In the genomic region with DNA sequence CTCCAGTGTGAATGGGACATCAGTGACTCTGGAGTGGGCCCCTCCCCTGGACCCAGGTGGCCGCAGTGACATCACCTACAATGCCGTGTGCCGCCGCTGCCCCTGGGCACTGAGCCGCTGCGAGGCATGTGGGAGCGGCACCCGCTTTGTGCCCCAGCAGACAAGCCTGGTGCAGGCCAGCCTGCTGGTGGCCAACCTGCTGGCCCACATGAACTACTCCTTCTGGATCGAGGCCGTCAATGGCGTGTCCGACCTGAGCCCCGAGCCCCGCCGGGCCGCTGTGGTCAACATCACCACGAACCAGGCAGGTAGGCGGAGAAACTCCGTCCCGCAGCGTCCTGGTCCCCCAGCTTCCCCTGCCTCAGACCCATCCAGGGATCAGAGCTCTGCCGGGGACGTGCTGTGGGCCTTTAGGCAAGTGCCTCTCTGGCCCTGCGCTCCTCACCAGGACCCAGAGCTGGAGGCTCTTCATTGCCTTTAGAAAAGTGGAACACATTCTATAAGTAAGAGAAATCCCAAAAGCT, we compare ENCODE assay signal across 35 cellular contexts. TPM values are rescaled to one million over a fixed set of nuclear protein-coding genes. Genes with fewer than 3 reads are reported as not detected.
"Had no signal": no experiment of that assay in that cellular context is flagged by ENCODE, and none has a peak within 500 bp of the region (broad histone marks: within the 10 kb centered on the region; RNA-seq: fewer than 3 reads in every experiment).

No MANE protein-coding gene starts in this region.

- H3K36me3 ChIP-seq: adrenal gland, brain microvascular endothelial cell, breast epithelium had no signal

- H3K4me3 ChIP-seq: adrenal gland, body of pancreas, breast epithelium had no signal

- DNase-seq: activated B cell treated with CpG ODN at 0.5 μM for 24 hours; activated CD4-positive, alpha-beta memory T cell treated with anti-CD3 and anti-CD28 coated beads for 36 hours; activated CD4-positive, alpha-beta T cell treated with anti-CD3 and anti-CD28 coated beads for 4 hours; activated CD4-positive, alpha-beta T cell treated with anti-CD3 and anti-CD28 coated beads, Interleukin-2, amount 10 ng/mL, durations not matched to agents 24 days and 14 days; activated CD4-positive, alpha-beta T cell treated with anti-CD3 and anti-CD28 coated beads, Interleukin-2, amount 50 U/mL, for 1 hour; activated CD4-positive, alpha-beta T cell treated with anti-CD3 and anti-CD28 coated beads, Interleukin-2, amount 50 U/mL, for 4 hours; activated CD4-positive, CD25-positive, alpha-beta regulatory T cell treated with anti-CD3 and anti-CD28 coated beads, Interleukin-2, amount 50 U/mL, for 72 hours; activated CD8-positive, alpha-beta memory T cell treated with anti-CD3 and anti-CD28 coated beads, Interleukin-2, amount 50 U/mL, for 4 hours; activated CD8-positive, alpha-beta T cell treated with anti-CD3 and anti-CD28 coated beads for 36 hours; activated effector memory CD4-positive, alpha-beta T cell treated with anti-CD3 and anti-CD28 coated beads, Interleukin-2, amount 50 U/mL, for 16 hours; activated gamma-delta T cell treated with Interleukin-2 at 50 U/mL for 16 hours; activated naive CD4-positive, alpha-beta T cell; activated naive CD4-positive, alpha-beta T cell treated with anti-CD3 and anti-CD28 coated beads for 36 hours; activated naive CD4-positive, alpha-beta T cell treated with anti-CD3 and anti-CD28 coated beads, Interleukin-2, amount 50 U/mL, for 16 hours; activated naive CD8-positive, alpha-beta T cell treated with anti-CD3 and anti-CD28 coated beads for 36 hours; activated T-cell treated with anti-CD3 and anti-CD28 coated beads for 4 hours; activated T-cell treated with anti-CD3 and anti-CD28 coated beads, Interleukin-2, amount 50 U/mL, for 1 hour; activated T-cell treated with anti-CD3 and anti-CD28 coated beads, Interleukin-2, amount 50 U/mL, for 4 hours; activated T-cell treated with anti-CD3 and anti-CD28 coated beads, Interleukin-2, amount 50 U/mL, for 72 hours; adrenal gland; amniotic stem cell; aorta; body of pancreas; brain microvascular endothelial cell; central memory CD4-positive, alpha-beta T cell; T-helper 2 cell; T-helper 9 cell had no signal

- H3K27ac ChIP-seq: adrenal gland, body of pancreas, brain microvascular endothelial cell, breast epithelium, VCaP had no signal

- H3K9me3 ChIP-seq: adrenal gland, body of pancreas, breast epithelium had no signal

- H3K4me1 ChIP-seq: body of pancreas, breast epithelium had no signal

- H3K27me3 ChIP-seq: body of pancreas had no signal

- ATAC-seq: activated CD8-positive, alpha-beta T cell treated with anti-CD3 and anti-CD28 coated beads for 36 hours; activated naive CD4-positive, alpha-beta T cell treated with anti-CD3 and anti-CD28 coated beads, Interleukin-2, amount 50 U/mL, for 72 hours; activated T-cell treated with anti-CD3 and anti-CD28 coated beads, Interleukin-2, amount 50 U/mL, for 4 hours; activated T-cell treated with anti-CD3 and anti-CD28 coated beads, Interleukin-2, amount 50 U/mL, for 72 hours; activated T-helper 17 cell treated with anti-CD3 and anti-CD28 coated beads, Interleukin-2, amount 50 U/mL, for 72 hours; body of pancreas had no signal

RNA-seq across cellular contexts. Expression of gene EPHA8, which starts 25.7 kb away (rescaled TPM):
- total RNA-seq: activated B cell treated with CpG ODN at 0.5 μM for 24 hours; activated CD4-positive, alpha-beta memory T cell treated with anti-CD3 and anti-CD28 coated beads for 36 hours; activated CD4-positive, alpha-beta T cell treated with anti-CD3 and anti-CD28 coated beads, Interleukin-2, amount 10 ng/mL, durations not matched to agents 24 days and 14 days; activated CD8-positive, alpha-beta memory T cell treated with anti-CD3 and anti-CD28 coated beads for 36 hours; activated CD8-positive, alpha-beta T cell treated with anti-CD3 and anti-CD28 coated beads for 36 hours; activated naive CD4-positive, alpha-beta T cell treated with anti-CD3 and anti-CD28 coated beads for 36 hours; activated naive CD4-positive, alpha-beta T cell treated with anti-CD3 and anti-CD28 coated beads, Interleukin-2, amount 50 U/mL, for 72 hours; activated naive CD8-positive, alpha-beta T cell treated with anti-CD3 and anti-CD28 coated beads for 36 hours; activated T-cell treated with anti-CD3 and anti-CD28 coated beads, Interleukin-2, amount 50 U/mL, for 4 hours; activated T-cell treated with anti-CD3 and anti-CD28 coated beads, Interleukin-2, amount 50 U/mL, for 72 hours; activated T-helper 1 cell treated with anti-CD3 and anti-CD28 coated beads, Interleukin-12 subunit alpha, Interleukin-12 subunit beta, Interleukin-2, Interleukin-4 antibody, amounts not matched to agents 30 ng/mL and 10 ng/mL and 1 ng/mL, durations not matched to agents 14 hours and 24 hours and 36 hours; activated T-helper 17 cell treated with anti-CD3 and anti-CD28 coated beads, Interleukin-2, amount 50 U/mL, for 72 hours; aorta; breast epithelium; cardiac septum had no signal
- polyA plus RNA-seq: aorta had no signal

RNA-seq across cellular contexts. Expression of gene C1QA, which starts 47.5 kb away (rescaled TPM):
- total RNA-seq: activated B cell treated with CpG ODN at 0.5 μM for 24 hours; activated CD4-positive, alpha-beta memory T cell treated with anti-CD3 and anti-CD28 coated beads for 36 hours; activated CD4-positive, alpha-beta T cell treated with anti-CD3 and anti-CD28 coated beads, Interleukin-2, amount 10 ng/mL, durations not matched to agents 24 days and 14 days; activated CD8-positive, alpha-beta memory T cell treated with anti-CD3 and anti-CD28 coated beads for 36 hours; activated CD8-positive, alpha-beta T cell treated with anti-CD3 and anti-CD28 coated beads for 36 hours; activated naive CD4-positive, alpha-beta T cell treated with anti-CD3 and anti-CD28 coated beads for 36 hours; activated naive CD4-positive, alpha-beta T cell treated with anti-CD3 and anti-CD28 coated beads, Interleukin-2, amount 50 U/mL, for 72 hours; activated naive CD8-positive, alpha-beta T cell treated with anti-CD3 and anti-CD28 coated beads for 36 hours; activated T-cell treated with anti-CD3 and anti-CD28 coated beads, Interleukin-2, amount 50 U/mL, for 72 hours; activated T-helper 1 cell treated with anti-CD3 and anti-CD28 coated beads, Interleukin-12 subunit alpha, Interleukin-12 subunit beta, Interleukin-2, Interleukin-4 antibody, amounts not matched to agents 30 ng/mL and 10 ng/mL and 1 ng/mL, durations not matched to agents 14 hours and 24 hours and 36 hours; activated T-helper 17 cell treated with anti-CD3 and anti-CD28 coated beads, Interleukin-2, amount 50 U/mL, for 72 hours; astrocyte had no signal

RNA-seq across cellular contexts. Expression of gene C1QC, which starts 54.5 kb away (rescaled TPM):
- total RNA-seq: activated B cell treated with CpG ODN at 0.5 μM for 24 hours; activated CD4-positive, alpha-beta memory T cell treated with anti-CD3 and anti-CD28 coated beads for 36 hours; activated CD4-positive, alpha-beta T cell treated with anti-CD3 and anti-CD28 coated beads, Interleukin-2, amount 10 ng/mL, durations not matched to agents 24 days and 14 days; activated CD8-positive, alpha-beta memory T cell treated with anti-CD3 and anti-CD28 coated beads for 36 hours; activated CD8-positive, alpha-beta T cell treated with anti-CD3 and anti-CD28 coated beads for 36 hours; activated naive CD4-positive, alpha-beta T cell treated with anti-CD3 and anti-CD28 coated beads for 36 hours; activated naive CD4-positive, alpha-beta T cell treated with anti-CD3 and anti-CD28 coated beads, Interleukin-2, amount 50 U/mL, for 72 hours; activated naive CD8-positive, alpha-beta T cell treated with anti-CD3 and anti-CD28 coated beads for 36 hours; activated T-cell treated with anti-CD3 and anti-CD28 coated beads, Interleukin-2, amount 50 U/mL, for 72 hours; activated T-helper 1 cell treated with anti-CD3 and anti-CD28 coated beads, Interleukin-12 subunit alpha, Interleukin-12 subunit beta, Interleukin-2, Interleukin-4 antibody, amounts not matched to agents 30 ng/mL and 10 ng/mL and 1 ng/mL, durations not matched to agents 14 hours and 24 hours and 36 hours; activated T-helper 17 cell treated with anti-CD3 and anti-CD28 coated beads, Interleukin-2, amount 50 U/mL, for 72 hours; astrocyte had no signal
